20 cellular contexts compared by ENCODE assay signal in the genomic region with DNA sequence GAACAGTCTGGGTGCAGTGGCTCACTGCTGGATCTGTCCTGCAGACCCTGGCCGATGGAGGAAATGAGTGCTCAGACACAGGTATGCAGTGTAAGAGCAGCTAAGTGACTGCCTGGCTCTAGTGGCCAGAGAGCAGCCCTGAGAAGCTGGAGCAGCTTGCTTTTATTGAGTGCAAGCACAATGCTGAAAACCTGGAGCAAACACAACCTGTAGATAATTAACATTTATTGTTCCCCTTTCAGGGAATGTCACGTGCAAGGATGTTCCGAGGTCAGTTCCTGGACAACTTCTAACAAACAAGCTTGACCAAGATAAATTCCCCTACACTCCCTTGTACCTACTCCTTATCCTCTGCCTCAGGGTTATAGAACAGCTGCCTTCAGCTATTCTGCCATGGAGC. TPM values are rescaled to one million over a fixed set of nuclear protein-coding genes. Genes with fewer than 3 reads are reported as not detected.
DNase-seq lines count a peak whose midpoint lies in the region; ATAC-seq lines count a peak whose summit lies in the region.
"Had no signal": no experiment of that assay in that cellular context is flagged by ENCODE, and none has a peak within 500 bp of the region (broad histone marks: within the 10 kb centered on the region; RNA-seq: fewer than 3 reads in every experiment).

No MANE protein-coding gene starts in this region.

- ATAC-seq in HG03521 (IDR thresholded peaks at IDR 0.05; ENCODE audit: unreplicated experiment) = no peak

- DNase-seq in DMS153 treated with DMSO at 0.1 percent for 48 hours (lab: John Stamatoyannopoulos, UW; ENCODE audit: unreplicated experiment) = peak; percentile 42
- peak; percentile 28 for DNase-seq in NCI-H774 (lab: John Stamatoyannopoulos, UW)
- DNase-seq in epithelial cell of prostate (ENCODE audit: low read depth, low spot score) = no peak
- peak; percentile 89 for DNase-seq in renal cortical epithelial cell (ENCODE audit: low read depth)
- no peak for DNase-seq in NCI-H1048 (lab: John Stamatoyannopoulos, UW)
- no peak for DNase-seq in MV-4-11 (lab: John Stamatoyannopoulos, UW)
- DNase-seq: activated CD4-positive, CD25-positive, alpha-beta regulatory T cell; activated naive CD8-positive, alpha-beta T cell treated with anti-CD3 and anti-CD28 coated beads, Interleukin-2, amount 10 ng/mL, durations not matched to agents 7 days and 5 days; AML-193; dorsolateral prefrontal cortex; left cardiac atrium; NCI-H1105 treated with DMSO at 0.1 percent for 48 hours; sigmoid colon; SJCRH30; stimulated activated CD4-positive, alpha-beta T cell treated with anti-CD3 and anti-CD28 coated beads, Interleukin-2, amount 100 ng/mL, for 24 hours had no signal

- H3K27ac ChIP-seq in epithelial cell of prostate = peak overlapping the region; percentile 80
- H3K27ac ChIP-seq: dorsolateral prefrontal cortex, sigmoid colon, SJCRH30 had no signal

RNA-seq across cellular contexts. Expression of a gene that starts 31.4 kb away (rescaled TPM):
- total RNA-seq in renal cortical epithelial cell = 2.7 TPM in 1 of 2 replicates, not detected in the other
- total RNA-seq: activated naive CD8-positive, alpha-beta T cell treated with anti-CD3 and anti-CD28 coated beads, Interleukin-2, amount 10 ng/mL, durations not matched to agents 7 days and 5 days; activated T-helper 1 cell treated with anti-CD3 and anti-CD28 coated beads, Interleukin-12 subunit alpha, Interleukin-12 subunit beta, Interleukin-2, Interleukin-4 antibody, amounts not matched to agents 30 ng/mL and 10 ng/mL and 1 ng/mL, durations not matched to agents 14 hours and 24 hours and 36 hours; bronchial epithelial cell; GM23338; left cardiac atrium; SJCRH30; subcutaneous adipose tissue had no signal

Comparison
In these comparisons a context has a peak if more than half of its experiments do, and no peak if none do; other contexts are left out.
1. DNase-seq: peak in DMS153 treated with DMSO at 0.1 percent for 48 hours (single experiment), NCI-H774 (single experiment) and renal cortical epithelial cell (single experiment); none in epithelial cell of prostate (single experiment), NCI-H1048 (single experiment) and MV-4-11 (single experiment).